ENCODE assay signal across 1 cellular context in the genomic region with DNA sequence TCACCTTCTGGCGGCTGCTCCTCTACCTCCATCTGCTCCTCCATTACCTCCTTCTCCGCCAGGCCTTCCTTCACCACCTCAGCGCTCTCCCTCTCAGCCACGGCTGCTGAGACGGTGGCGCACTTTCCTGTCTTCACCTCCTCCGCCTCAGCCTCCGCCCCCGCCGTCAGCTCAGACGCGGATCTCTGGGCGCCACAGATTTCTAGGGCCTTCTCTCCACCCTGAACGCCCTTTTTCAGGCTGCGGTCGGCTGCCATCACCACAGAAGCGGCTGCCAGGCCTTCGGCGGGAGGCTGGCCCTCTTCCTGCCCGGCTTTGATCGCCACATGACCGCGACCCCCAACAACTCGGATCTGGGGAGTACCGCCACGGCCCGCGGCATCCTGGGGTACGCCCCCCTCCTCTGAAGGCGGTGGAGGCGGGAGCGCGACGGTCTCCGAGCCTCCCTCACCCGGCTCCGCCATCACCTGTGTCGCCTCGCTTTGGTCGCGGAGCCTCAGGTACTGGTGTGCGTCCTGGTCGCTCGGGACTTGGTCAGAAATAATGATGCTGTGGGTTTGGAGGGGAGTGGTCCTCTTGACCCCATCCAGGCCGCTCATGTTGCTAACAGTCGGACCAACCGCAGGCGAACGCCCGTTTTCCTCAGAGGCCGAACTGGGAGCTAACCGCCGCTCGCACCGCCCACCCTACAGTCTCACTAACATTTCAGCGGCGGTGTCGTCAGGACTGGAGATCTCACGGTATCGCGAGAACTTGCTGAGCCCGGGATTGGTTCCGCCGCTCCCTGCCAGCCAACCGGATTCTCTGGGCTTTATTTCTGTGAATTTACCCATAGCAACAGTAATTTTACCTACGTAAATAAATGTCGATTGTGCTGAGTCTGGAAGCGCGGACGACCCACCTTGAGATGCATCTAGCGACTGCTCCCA.
TF ChIP-seq lines count a peak whose summit lies in the region.

A gene (minus strand): TSS at position 699 of the 929 bp plus-strand sequence. CDS start 100 bp downstream, at position 599.

TF ChIP-seq in HepG2, 621 proteins besides CTCF, POLR2A, EP300 and RAD21 (continued from another document and continues in another):
- TF ChIP-seq, protein P1, sequence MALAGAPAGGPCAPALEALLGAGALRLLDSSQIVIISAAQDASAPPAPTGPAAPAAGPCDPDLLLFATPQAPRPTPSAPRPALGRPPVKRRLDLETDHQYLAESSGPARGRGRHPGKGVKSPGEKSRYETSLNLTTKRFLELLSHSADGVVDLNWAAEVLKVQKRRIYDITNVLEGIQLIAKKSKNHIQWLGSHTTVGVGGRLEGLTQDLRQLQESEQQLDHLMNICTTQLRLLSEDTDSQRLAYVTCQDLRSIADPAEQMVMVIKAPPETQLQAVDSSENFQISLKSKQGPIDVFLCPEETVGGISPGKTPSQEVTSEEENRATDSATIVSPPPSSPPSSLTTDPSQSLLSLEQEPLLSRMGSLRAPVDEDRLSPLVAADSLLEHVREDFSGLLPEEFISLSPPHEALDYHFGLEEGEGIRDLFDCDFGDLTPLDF (CRISPR knock-in tag; IDR thresholded peaks at IDR 0.05) = peak; percentile 69; the same call in 1 of the 2 replicates
- TF ChIP-seq ZNF83 (CRISPR knock-in tag; IDR thresholded peaks at IDR 0.05; ENCODE audit: borderline replicate concordance) (peak; percentile 83; the same call in 1 of the 2 replicates), ZNF644 (CRISPR knock-in tag; IDR thresholded peaks at IDR 0.05; ENCODE audit: low read depth) (no peak), ZNF160 (CRISPR knock-in tag; IDR thresholded peaks at IDR 0.05) (no peak), ZNF282 (IDR thresholded peaks at IDR 0.05; ENCODE audit: partially characterized antibody) (no peak), NCOA1 (CRISPR knock-in tag; IDR thresholded peaks at IDR 0.05) (peak; percentile 81), SP2 (CRISPR knock-in tag; IDR thresholded peaks at IDR 0.05) (no peak; the same call in 1 of the 2 replicates), RCOR2 (CRISPR knock-in tag; IDR thresholded peaks at IDR 0.05) (no peak), ZKSCAN8 (CRISPR knock-in tag; IDR thresholded peaks at IDR 0.05; ENCODE audit: borderline replicate concordance) (no peak), SMC3 (IDR thresholded peaks at IDR 0.05; ENCODE audit: low read length) (no peak), REL (CRISPR knock-in tag; conservative IDR thresholded peaks at IDR 0.05) (no peak), PHF5A (CRISPR knock-in tag; IDR thresholded peaks at IDR 0.05; ENCODE audit: low read depth, unreplicated experiment) (no peak), ZC3H13 (CRISPR knock-in tag; IDR thresholded peaks at IDR 0.05) (peak; percentile 64; the same call in 1 of the 2 replicates), TAF15 (IDR thresholded peaks at IDR 0.05; ENCODE audit: low read depth, low read length, poor library complexity, severe bottlenecking) (peak; percentile 84), ASH2L (IDR thresholded peaks at IDR 0.05; ENCODE audit: insufficient read length, low read depth, low read length) (peak; percentile 86), ZNF496 (CRISPR knock-in tag; IDR thresholded peaks at IDR 0.05; ENCODE audit: insufficient replicate concordance) (no peak), HMG20A (CRISPR knock-in tag; IDR thresholded peaks at IDR 0.05; ENCODE audit: borderline replicate concordance) (no peak), PHF20 (CRISPR knock-in tag; IDR thresholded peaks at IDR 0.05) (peak; percentile 65; the same call in 1 of the 2 replicates), ZNF24 (IDR thresholded peaks at IDR 0.05) (no peak), KLF9 (CRISPR knock-in tag; IDR thresholded peaks at IDR 0.05; ENCODE audit: low read depth) (peak; percentile 29; the same call in 1 of the 2 replicates), ZZZ3 (CRISPR knock-in tag; IDR thresholded peaks at IDR 0.05; ENCODE audit: borderline replicate concordance) (peak; percentile 43; the same call in 1 of the 2 replicates), MED8 (CRISPR knock-in tag; IDR thresholded peaks at IDR 0.05; ENCODE audit: insufficient replicate concordance) (peak; percentile 12), GABPA (IDR thresholded peaks at IDR 0.05; ENCODE audit: low read depth, low read length) (no peak), GABPA (CRISPR knock-in tag; IDR thresholded peaks at IDR 0.05; ENCODE audit: low read depth) (0 out of 2 replicates have a peak, but pooled peaks have one; percentile 18), ARNT (IDR thresholded peaks at IDR 0.05) (no peak), ZMYM3 (CRISPR knock-in tag; IDR thresholded peaks at IDR 0.05) (no peak), ZNF10 (CRISPR knock-in tag; IDR thresholded peaks at IDR 0.05; ENCODE audit: borderline replicate concordance, low read depth) (no peak), ZNF570 (CRISPR knock-in tag; IDR thresholded peaks at IDR 0.05; ENCODE audit: borderline replicate concordance) (peak; percentile 73; the same call in 1 of the 2 replicates), MXD4 (CRISPR knock-in tag; IDR thresholded peaks at IDR 0.05) (peak; percentile 61; the same call in 1 of the 2 replicates), RFX1 (IDR thresholded peaks at IDR 0.05) (peak; percentile 77), ZFX (CRISPR knock-in tag; IDR thresholded peaks at IDR 0.05; ENCODE audit: low read depth) (peak; percentile 91), ZFP82 (CRISPR knock-in tag; IDR thresholded peaks at IDR 0.05; ENCODE audit: borderline replicate concordance) (0 out of 2 replicates have a peak, but pooled peaks have one; percentile 92), RBM22 (optimal IDR thresholded peaks at IDR 0.05; ENCODE audit: low read length) (no peak), BHLHE40 (IDR thresholded peaks at IDR 0.05; ENCODE audit: low read length) (no peak), ZNF616 (CRISPR knock-in tag; IDR thresholded peaks at IDR 0.05; ENCODE audit: low read depth) (peak; percentile 82; the same call in 1 of the 2 replicates)
- TF ChIP-seq, protein P2, sequence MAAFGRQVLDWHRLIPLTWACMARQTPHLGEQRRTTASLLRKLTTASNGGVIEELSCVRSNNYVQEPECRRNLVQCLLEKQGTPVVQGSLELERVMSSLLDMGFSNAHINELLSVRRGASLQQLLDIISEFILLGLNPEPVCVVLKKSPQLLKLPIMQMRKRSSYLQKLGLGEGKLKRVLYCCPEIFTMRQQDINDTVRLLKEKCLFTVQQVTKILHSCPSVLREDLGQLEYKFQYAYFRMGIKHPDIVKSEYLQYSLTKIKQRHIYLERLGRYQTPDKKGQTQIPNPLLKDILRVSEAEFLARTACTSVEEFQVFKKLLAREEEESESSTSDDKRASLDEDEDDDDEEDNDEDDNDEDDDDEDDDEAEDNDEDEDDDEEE (CRISPR knock-in tag; IDR thresholded peaks at IDR 0.05) = peak; percentile 77
- TF ChIP-seq, protein P3, sequence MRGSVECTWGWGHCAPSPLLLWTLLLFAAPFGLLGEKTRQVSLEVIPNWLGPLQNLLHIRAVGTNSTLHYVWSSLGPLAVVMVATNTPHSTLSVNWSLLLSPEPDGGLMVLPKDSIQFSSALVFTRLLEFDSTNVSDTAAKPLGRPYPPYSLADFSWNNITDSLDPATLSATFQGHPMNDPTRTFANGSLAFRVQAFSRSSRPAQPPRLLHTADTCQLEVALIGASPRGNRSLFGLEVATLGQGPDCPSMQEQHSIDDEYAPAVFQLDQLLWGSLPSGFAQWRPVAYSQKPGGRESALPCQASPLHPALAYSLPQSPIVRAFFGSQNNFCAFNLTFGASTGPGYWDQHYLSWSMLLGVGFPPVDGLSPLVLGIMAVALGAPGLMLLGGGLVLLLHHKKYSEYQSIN (CRISPR knock-in tag; IDR thresholded peaks at IDR 0.05; ENCODE audit: borderline replicate concordance) = no peak
- TF ChIP-seq, protein P4, sequence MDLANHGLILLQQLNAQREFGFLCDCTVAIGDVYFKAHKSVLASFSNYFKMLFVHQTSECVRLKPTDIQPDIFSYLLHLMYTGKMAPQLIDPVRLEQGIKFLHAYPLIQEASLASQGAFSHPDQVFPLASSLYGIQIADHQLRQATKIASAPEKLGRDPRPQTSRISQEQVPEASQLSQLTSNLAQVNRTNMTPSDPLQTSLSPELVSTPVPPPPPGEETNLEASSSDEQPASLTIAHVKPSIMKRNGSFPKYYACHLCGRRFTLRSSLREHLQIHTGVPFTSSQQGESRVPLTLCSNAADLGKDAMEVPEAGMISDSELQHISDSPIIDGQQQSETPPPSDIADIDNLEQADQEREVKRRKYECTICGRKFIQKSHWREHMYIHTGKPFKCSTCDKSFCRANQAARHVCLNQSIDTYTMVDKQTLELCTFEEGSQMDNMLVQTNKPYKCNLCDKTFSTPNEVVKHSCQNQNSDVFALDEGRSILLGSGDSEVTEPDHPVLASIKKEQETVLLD (CRISPR knock-in tag; IDR thresholded peaks at IDR 0.05; ENCODE audit: low read depth) = no peak
- TF ChIP-seq, protein P5, sequence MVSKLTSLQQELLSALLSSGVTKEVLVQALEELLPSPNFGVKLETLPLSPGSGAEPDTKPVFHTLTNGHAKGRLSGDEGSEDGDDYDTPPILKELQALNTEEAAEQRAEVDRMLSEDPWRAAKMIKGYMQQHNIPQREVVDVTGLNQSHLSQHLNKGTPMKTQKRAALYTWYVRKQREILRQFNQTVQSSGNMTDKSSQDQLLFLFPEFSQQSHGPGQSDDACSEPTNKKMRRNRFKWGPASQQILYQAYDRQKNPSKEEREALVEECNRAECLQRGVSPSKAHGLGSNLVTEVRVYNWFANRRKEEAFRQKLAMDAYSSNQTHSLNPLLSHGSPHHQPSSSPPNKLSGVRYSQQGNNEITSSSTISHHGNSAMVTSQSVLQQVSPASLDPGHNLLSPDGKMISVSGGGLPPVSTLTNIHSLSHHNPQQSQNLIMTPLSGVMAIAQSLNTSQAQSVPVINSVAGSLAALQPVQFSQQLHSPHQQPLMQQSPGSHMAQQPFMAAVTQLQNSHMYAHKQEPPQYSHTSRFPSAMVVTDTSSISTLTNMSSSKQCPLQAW (CRISPR knock-in tag; IDR thresholded peaks at IDR 0.05) = peak; percentile 82
- TF ChIP-seq, protein P6, sequence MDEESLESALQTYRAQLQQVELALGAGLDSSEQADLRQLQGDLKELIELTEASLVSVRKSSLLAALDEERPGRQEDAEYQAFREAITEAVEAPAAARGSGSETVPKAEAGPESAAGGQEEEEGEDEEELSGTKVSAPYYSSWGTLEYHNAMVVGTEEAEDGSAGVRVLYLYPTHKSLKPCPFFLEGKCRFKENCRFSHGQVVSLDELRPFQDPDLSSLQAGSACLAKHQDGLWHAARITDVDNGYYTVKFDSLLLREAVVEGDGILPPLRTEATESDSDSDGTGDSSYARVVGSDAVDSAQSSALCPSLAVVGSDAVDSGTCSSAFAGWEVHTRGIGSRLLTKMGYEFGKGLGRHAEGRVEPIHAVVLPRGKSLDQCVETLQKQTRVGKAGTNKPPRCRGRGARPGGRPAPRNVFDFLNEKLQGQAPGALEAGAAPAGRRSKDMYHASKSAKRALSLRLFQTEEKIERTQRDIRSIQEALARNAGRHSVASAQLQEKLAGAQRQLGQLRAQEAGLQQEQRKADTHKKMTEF (CRISPR knock-in tag; IDR thresholded peaks at IDR 0.05) = peak; percentile 85
- TF ChIP-seq, protein P7, sequence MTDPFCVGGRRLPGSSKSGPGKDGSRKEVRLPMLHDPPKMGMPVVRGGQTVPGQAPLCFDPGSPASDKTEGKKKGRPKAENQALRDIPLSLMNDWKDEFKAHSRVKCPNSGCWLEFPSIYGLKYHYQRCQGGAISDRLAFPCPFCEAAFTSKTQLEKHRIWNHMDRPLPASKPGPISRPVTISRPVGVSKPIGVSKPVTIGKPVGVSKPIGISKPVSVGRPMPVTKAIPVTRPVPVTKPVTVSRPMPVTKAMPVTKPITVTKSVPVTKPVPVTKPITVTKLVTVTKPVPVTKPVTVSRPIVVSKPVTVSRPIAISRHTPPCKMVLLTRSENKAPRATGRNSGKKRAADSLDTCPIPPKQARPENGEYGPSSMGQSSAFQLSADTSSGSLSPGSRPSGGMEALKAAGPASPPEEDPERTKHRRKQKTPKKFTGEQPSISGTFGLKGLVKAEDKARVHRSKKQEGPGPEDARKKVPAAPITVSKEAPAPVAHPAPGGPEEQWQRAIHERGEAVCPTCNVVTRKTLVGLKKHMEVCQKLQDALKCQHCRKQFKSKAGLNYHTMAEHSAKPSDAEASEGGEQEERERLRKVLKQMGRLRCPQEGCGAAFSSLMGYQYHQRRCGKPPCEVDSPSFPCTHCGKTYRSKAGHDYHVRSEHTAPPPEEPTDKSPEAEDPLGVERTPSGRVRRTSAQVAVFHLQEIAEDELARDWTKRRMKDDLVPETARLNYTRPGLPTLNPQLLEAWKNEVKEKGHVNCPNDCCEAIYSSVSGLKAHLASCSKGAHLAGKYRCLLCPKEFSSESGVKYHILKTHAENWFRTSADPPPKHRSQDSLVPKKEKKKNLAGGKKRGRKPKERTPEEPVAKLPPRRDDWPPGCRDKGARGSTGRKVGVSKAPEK (CRISPR knock-in tag; IDR thresholded peaks at IDR 0.05; ENCODE audit: borderline replicate concordance) = peak; percentile 49; the same call in 1 of the 2 replicates
- TF ChIP-seq, protein P8, sequence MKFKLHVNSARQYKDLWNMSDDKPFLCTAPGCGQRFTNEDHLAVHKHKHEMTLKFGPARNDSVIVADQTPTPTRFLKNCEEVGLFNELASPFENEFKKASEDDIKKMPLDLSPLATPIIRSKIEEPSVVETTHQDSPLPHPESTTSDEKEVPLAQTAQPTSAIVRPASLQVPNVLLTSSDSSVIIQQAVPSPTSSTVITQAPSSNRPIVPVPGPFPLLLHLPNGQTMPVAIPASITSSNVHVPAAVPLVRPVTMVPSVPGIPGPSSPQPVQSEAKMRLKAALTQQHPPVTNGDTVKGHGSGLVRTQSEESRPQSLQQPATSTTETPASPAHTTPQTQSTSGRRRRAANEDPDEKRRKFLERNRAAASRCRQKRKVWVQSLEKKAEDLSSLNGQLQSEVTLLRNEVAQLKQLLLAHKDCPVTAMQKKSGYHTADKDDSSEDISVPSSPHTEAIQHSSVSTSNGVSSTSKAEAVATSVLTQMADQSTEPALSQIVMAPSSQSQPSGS (CRISPR knock-in tag; IDR thresholded peaks at IDR 0.05) = no peak
- TF ChIP-seq, protein P9, sequence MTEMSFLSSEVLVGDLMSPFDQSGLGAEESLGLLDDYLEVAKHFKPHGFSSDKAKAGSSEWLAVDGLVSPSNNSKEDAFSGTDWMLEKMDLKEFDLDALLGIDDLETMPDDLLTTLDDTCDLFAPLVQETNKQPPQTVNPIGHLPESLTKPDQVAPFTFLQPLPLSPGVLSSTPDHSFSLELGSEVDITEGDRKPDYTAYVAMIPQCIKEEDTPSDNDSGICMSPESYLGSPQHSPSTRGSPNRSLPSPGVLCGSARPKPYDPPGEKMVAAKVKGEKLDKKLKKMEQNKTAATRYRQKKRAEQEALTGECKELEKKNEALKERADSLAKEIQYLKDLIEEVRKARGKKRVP (CRISPR knock-in tag; IDR thresholded peaks at IDR 0.05) = peak in 1 of 2 experiments; percentile 78; a peak in 2 of 4 replicates
- TF ChIP-seq, protein P10, sequence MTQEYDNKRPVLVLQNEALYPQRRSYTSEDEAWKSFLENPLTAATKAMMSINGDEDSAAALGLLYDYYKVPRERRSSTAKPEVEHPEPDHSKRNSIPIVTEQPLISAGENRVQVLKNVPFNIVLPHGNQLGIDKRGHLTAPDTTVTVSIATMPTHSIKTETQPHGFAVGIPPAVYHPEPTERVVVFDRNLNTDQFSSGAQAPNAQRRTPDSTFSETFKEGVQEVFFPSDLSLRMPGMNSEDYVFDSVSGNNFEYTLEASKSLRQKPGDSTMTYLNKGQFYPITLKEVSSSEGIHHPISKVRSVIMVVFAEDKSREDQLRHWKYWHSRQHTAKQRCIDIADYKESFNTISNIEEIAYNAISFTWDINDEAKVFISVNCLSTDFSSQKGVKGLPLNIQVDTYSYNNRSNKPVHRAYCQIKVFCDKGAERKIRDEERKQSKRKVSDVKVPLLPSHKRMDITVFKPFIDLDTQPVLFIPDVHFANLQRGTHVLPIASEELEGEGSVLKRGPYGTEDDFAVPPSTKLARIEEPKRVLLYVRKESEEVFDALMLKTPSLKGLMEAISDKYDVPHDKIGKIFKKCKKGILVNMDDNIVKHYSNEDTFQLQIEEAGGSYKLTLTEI (CRISPR knock-in tag; conservative IDR thresholded peaks at IDR 0.05) = no peak
